In genomic region chr7:44196450-44196872, GRCh38 we compare ENCODE assay signal across 8 cellular contexts. TPM values are rescaled to one million over a fixed set of nuclear protein-coding genes. Genes with fewer than 3 reads are reported as not detected.
DNase-seq lines count a peak whose midpoint lies in the region; ATAC-seq and TF ChIP-seq lines count a peak whose summit lies in the region.

No MANE protein-coding gene starts in this region.

- H4K20me1 ChIP-seq in MM.1S (ENCODE audit: insufficient read depth, low read length) = no peaks in the 10 kb centered on the region

- no peaks in the 10 kb centered on the region for H3K4me1 ChIP-seq in MM.1S (ENCODE audit: low read length)

- ATAC-seq in HG03354 (IDR thresholded peaks at IDR 0.05; ENCODE audit: poor library complexity, severe bottlenecking, unreplicated experiment) = no peak

- H3K9me2 ChIP-seq in MM.1S (replicated peaks; ENCODE audit: insufficient read depth, low read length) = no peaks in the 10 kb centered on the region

- TF ChIP-seq CTCF in 22Rv1 (IDR thresholded peaks at IDR 0.05) = peak; percentile 73
- TF ChIP-seq CTCF in MM.1S (IDR thresholded peaks at IDR 0.05; ENCODE audit: low read length) = peak; percentile 59
- peak; percentile 90 for TF ChIP-seq CTCF in fibroblast of mammary gland (conservative IDR thresholded peaks at IDR 0.05; ENCODE audit: control insufficient read depth, insufficient read depth, low read depth, low read length)
- TF ChIP-seq CTCF in neural crest cell (conservative IDR thresholded peaks at IDR 0.05) = peak; percentile 69

- H3K27me3 ChIP-seq in MM.1S (replicated peaks; ENCODE audit: insufficient read depth, low read length) = no peaks in the 10 kb centered on the region

- peaks cover 46% of the 10 kb centered on the region for H3K27me3 Mint-ChIP-seq in neural crest cell (ENCODE audit: low read depth)

- no peaks in the 10 kb centered on the region for H3F3A ChIP-seq in MM.1S (ENCODE audit: insufficient read depth, low read length)

- H3K36me3 Mint-ChIP-seq in neural crest cell (ENCODE audit: low read depth) = no peaks in the 10 kb centered on the region

- H3K4me3 ChIP-seq in MM.1S (ENCODE audit: low read length) = no peak overlapping the region
- no peak overlapping the region for H3K4me3 ChIP-seq in fibroblast of mammary gland (ENCODE audit: control insufficient read depth, low read depth, low read length)

- DNase-seq in EL (peak; percentile 62), MM.1S (peak; percentile 24), T1000 (lab: John Stamatoyannopoulos, UW) (peak; percentile 30), fibroblast of mammary gland (ENCODE audit: low read depth) (peak; percentile 64), neural crest cell (ENCODE audit: low read depth, low spot score) (peak; percentile 52), activated gamma-delta T cell treated with Interleukin-2 at 50 U/mL for 16 hours (no peak)

- H3K4me3 Mint-ChIP-seq in neural crest cell = peak overlapping the region; percentile 86

- no peak overlapping the region for H2AFZ ChIP-seq in MM.1S (ENCODE audit: low read length)

- H3K27ac ChIP-seq in 22Rv1 (no peak overlapping the region), MM.1S (ENCODE audit: low read length) (no peak overlapping the region)

- H3K79me2 ChIP-seq in MM.1S (ENCODE audit: low read length) = peaks cover 6% of the 10 kb centered on the region

- H3K36me3 ChIP-seq in MM.1S (replicated peaks; ENCODE audit: insufficient read depth, low read length) = no peaks in the 10 kb centered on the region

- H3K9me3 Mint-ChIP-seq in neural crest cell = no peaks in the 10 kb centered on the region

- no peak overlapping the region for H3K9ac ChIP-seq in MM.1S (ENCODE audit: low read length)

- no peaks in the 10 kb centered on the region for H3K9me3 ChIP-seq in MM.1S (replicated peaks; ENCODE audit: insufficient read depth, low read length)

- H3K4me1 Mint-ChIP-seq in neural crest cell = peaks cover 2% of the 10 kb centered on the region

- no peak overlapping the region for H3K4me2 ChIP-seq in MM.1S (ENCODE audit: low read depth, low read length)

- H3K27ac Mint-ChIP-seq in neural crest cell (ENCODE audit: unreplicated experiment) = no peak overlapping the region

RNA-seq across cellular contexts. Expression of gene YKT6, which starts 4.3 kb away (rescaled TPM):
- 95.9 and 97.4 TPM in 2 replicates for total RNA-seq in neural crest cell

RNA-seq across cellular contexts. Expression of gene GCK, which starts 7.2 kb away (rescaled TPM):
- 0.42 and 0.52 TPM in 2 replicates for total RNA-seq in neural crest cell

RNA-seq across cellular contexts. Expression of gene MYL7, which starts 55.3 kb away (rescaled TPM):
- total RNA-seq in neural crest cell = not detected in 2 replicates
